In genomic region chr1:200374569-200375312, GRCh38 we compare ENCODE assay signal across 16 cellular contexts. TPM values are rescaled to one million over a fixed set of nuclear protein-coding genes. Genes with fewer than 3 reads are reported as not detected.
DNase-seq lines count a peak whose midpoint lies in the region; FAIRE-seq and TF ChIP-seq lines count a peak whose summit lies in the region.
"Had no signal": no experiment of that assay in that cellular context is flagged by ENCODE, and none has a peak within 500 bp of the region (broad histone marks: within the 10 kb centered on the region; RNA-seq: fewer than 3 reads in every experiment).

No MANE protein-coding gene starts in this region.

- H3K79me1 ChIP-seq in mesendoderm (ENCODE audit: low read length): no peaks in the 10 kb centered on the region

- POLR2A ChIA-PET in HEK293 (lab: Yijun Ruan, JAX): no interaction called here

- peak overlapping the region; percentile 59 for H3K4ac ChIP-seq in mesendoderm (ENCODE audit: low read depth, low read length)

- FAIRE-seq in astrocyte (lab: Jason Lieb, UNC): peak; percentile 17

- H4K8ac ChIP-seq in mesendoderm (ENCODE audit: low read depth, low read length): no peak overlapping the region

- no peak overlapping the region for H3K23ac ChIP-seq in mesendoderm (ENCODE audit: low read length)

- CTCF ChIA-PET in HEK293 (lab: Yijun Ruan, JAX): no interaction called here

- TF ChIP-seq CTCF in HEK293 (tag by site-specific recombination; IDR thresholded peaks at IDR 0.05) (no peak), astrocyte (IDR thresholded peaks at IDR 0.05; ENCODE audit: insufficient read depth, low read depth, low read length) (no peak)

- no peaks in the 10 kb centered on the region for H3K36me3 Mint-ChIP-seq in astrocyte (ENCODE audit: low read depth, unreplicated experiment)

- no peaks in the 10 kb centered on the region for H3K27me3 Mint-ChIP-seq in astrocyte (ENCODE audit: low read depth, unreplicated experiment)

- peaks cover 43% of the 10 kb centered on the region for H3K4me1 Mint-ChIP-seq in astrocyte (ENCODE audit: low read depth, unreplicated experiment)

- H3K27me3 ChIP-seq in astrocyte (ENCODE audit: insufficient read depth, low read length) (no peaks in the 10 kb centered on the region), mesendoderm (ENCODE audit: insufficient read depth, low read length, poor library complexity) (no peaks in the 10 kb centered on the region)

- no peaks in the 10 kb centered on the region for H3K36me3 ChIP-seq in HEK293 (ENCODE audit: control insufficient read depth in 2 of 2, insufficient read depth in 1 of 2, low read length in 2 of 2)
- no peaks in the 10 kb centered on the region for H3K36me3 ChIP-seq in astrocyte (ENCODE audit: insufficient read depth, low read length)
- no peaks in the 10 kb centered on the region for H3K36me3 ChIP-seq in mesendoderm (ENCODE audit: control insufficient read depth, insufficient read depth, low read length)
- H3K36me3 ChIP-seq: HAP-1 had no signal

- peak overlapping the region; percentile 92 for H2BK15ac ChIP-seq in mesendoderm (replicated peaks; ENCODE audit: low read depth)

- H2BK5ac ChIP-seq in mesendoderm (ENCODE audit: low read length): no peak overlapping the region

- H3K4me1 ChIP-seq in HEK293 (ENCODE audit: control insufficient read depth, insufficient read depth, low read length) (peaks cover 7% of the 10 kb centered on the region), astrocyte (ENCODE audit: insufficient read depth, low read length) (peaks cover 51% of the 10 kb centered on the region), mesendoderm (ENCODE audit: control insufficient read depth, low read depth, low read length) (peaks cover 4% of the 10 kb centered on the region)

- H3K27ac Mint-ChIP-seq in astrocyte (ENCODE audit: unreplicated experiment): peak overlapping the region; percentile 28

- no peaks in the 10 kb centered on the region for H4K20me1 ChIP-seq in astrocyte (ENCODE audit: insufficient read depth, low read length)

- peak; percentile 57 for DNase-seq in A172 (ENCODE audit: low spot score)
- DNase-seq in astrocyte (ENCODE audit: low read depth): peak; percentile 55
- DNase-seq in mesendoderm: no peak
- no peak for DNase-seq in NCI-H1092 treated with DMSO at 0.1 percent for 48 hours (lab: John Stamatoyannopoulos, UW)
- DNase-seq in COLO668 (lab: John Stamatoyannopoulos, UW; ENCODE audit: unreplicated experiment): no peak
- no peak for DNase-seq in Kasumi-1 (lab: John Stamatoyannopoulos, UW)
- DNase-seq in stimulated activated CD4-positive, alpha-beta T cell treated with anti-CD3 and anti-CD28 coated beads, Interleukin-15, amount 100 ng/mL, for 24 hours: no peak
- DNase-seq: ACHN; activated CD4-positive, alpha-beta T cell treated with anti-CD3 and anti-CD28 coated beads, Interleukin-2, amount 50 U/mL, for 1 hour; activated T-cell treated with anti-CD3 and anti-CD28 coated beads, Interleukin-2, amount 50 U/mL, for 48 hours; cerebellar nuclear complex; NCI-H187; NCI-H69; stimulated activated CD4-positive, alpha-beta T cell treated with anti-CD3 and anti-CD28 coated beads, Interleukin-1b, Interleukin-23, amount 100 ng/mL, for 48 hours had no signal

- no peak overlapping the region for H2AK5ac ChIP-seq in mesendoderm (ENCODE audit: low read length)

- no peaks in the 10 kb centered on the region for H3K9me3 Mint-ChIP-seq in astrocyte (ENCODE audit: unreplicated experiment)

- H2BK120ac ChIP-seq in mesendoderm (ENCODE audit: low read depth, low read length): no peak overlapping the region

- H3K56ac ChIP-seq in mesendoderm (ENCODE audit: low read length): no peak overlapping the region

- H3K27ac ChIP-seq in HEK293 (ENCODE audit: extremely low read depth, low read depth, low read length) (no peak overlapping the region), astrocyte (ENCODE audit: low read depth, low read length) (peak overlapping the region; percentile 45), mesendoderm (ENCODE audit: low read depth, low read length) (no peak overlapping the region)

- H3K79me2 ChIP-seq in astrocyte (ENCODE audit: insufficient read depth, low read length) (no peaks in the 10 kb centered on the region), mesendoderm (ENCODE audit: control insufficient read depth, insufficient read depth, low read length) (no peaks in the 10 kb centered on the region)

- H3K9me3 ChIP-seq in HEK293 (ENCODE audit: control insufficient read depth, insufficient read depth, low read depth, low read length) (no peaks in the 10 kb centered on the region), astrocyte (ENCODE audit: insufficient read depth, low read depth, low read length) (no peaks in the 10 kb centered on the region)
- H3K9me3 ChIP-seq: HAP-1 had no signal

- peak overlapping the region; percentile 81 for H3K4me3 Mint-ChIP-seq in astrocyte (ENCODE audit: unreplicated experiment)

- H3K4me3 ChIP-seq in HEK293 (ENCODE audit: low read depth, low read length) (no peak overlapping the region), astrocyte (ENCODE audit: insufficient read depth, low read depth, low read length) (peak overlapping the region; percentile 40), mesendoderm (ENCODE audit: low read length) (no peak overlapping the region)
- H3K4me3 ChIP-seq: HAP-1 had no signal

- H3K9ac ChIP-seq in astrocyte (ENCODE audit: low read length) (peak overlapping the region; percentile 56), mesendoderm (ENCODE audit: low read length) (no peak overlapping the region)

- H3K4me2 ChIP-seq in astrocyte (ENCODE audit: low read length): peak overlapping the region; percentile 73
- H3K4me2 ChIP-seq in mesendoderm (ENCODE audit: low read length): no peak overlapping the region

- no peak overlapping the region for H2AFZ ChIP-seq in astrocyte (ENCODE audit: low read depth, low read length)

- WGBS in mesendoderm (ENCODE audit: extremely low coverage, insufficient coverage, low lambda C conversion rate): no CpG with 5 or more reads among the region's 7 CpGs

- peak overlapping the region; percentile 70 for H3K18ac ChIP-seq in mesendoderm (ENCODE audit: low read length)

- H4K5ac ChIP-seq in mesendoderm (ENCODE audit: low read length): no peak overlapping the region

TF ChIP-seq in HEK293, 187 proteins besides CTCF, POLR2A, EP300 and RAD21:
- TF ChIP-seq SCRT1 (tag by site-specific recombination; IDR thresholded peaks at IDR 0.05; ENCODE audit: borderline replicate concordance): no peak
- TF ChIP-seq TCF7L2 (IDR thresholded peaks at IDR 0.05; ENCODE audit: borderline replicate concordance, low read depth, low read length): 0 out of 2 replicates have a peak, but pooled peaks have one; percentile 36
- TF ChIP-seq ZBTB10 (tag by site-specific recombination; IDR thresholded peaks at IDR 0.05): no peak
- no peak for TF ChIP-seq MEIS1 (CRISPR knock-in tag; IDR thresholded peaks at IDR 0.05; ENCODE audit: borderline replicate concordance)
- no peak for TF ChIP-seq ZNF530 (tag by site-specific recombination; IDR thresholded peaks at IDR 0.05; ENCODE audit: low read depth)
- TF ChIP-seq, protein P1, sequence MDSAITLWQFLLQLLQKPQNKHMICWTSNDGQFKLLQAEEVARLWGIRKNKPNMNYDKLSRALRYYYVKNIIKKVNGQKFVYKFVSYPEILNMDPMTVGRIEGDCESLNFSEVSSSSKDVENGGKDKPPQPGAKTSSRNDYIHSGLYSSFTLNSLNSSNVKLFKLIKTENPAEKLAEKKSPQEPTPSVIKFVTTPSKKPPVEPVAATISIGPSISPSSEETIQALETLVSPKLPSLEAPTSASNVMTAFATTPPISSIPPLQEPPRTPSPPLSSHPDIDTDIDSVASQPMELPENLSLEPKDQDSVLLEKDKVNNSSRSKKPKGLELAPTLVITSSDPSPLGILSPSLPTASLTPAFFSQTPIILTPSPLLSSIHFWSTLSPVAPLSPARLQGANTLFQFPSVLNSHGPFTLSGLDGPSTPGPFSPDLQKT (IDR thresholded peaks at IDR 0.05; ENCODE audit: borderline replicate concordance, low read depth, low read length): no peak
TF ChIP-seq in HEK293: peak in this region for 1.

RNA-seq across cellular contexts. Expression of gene ZNF281, which starts 35.1 kb away (rescaled TPM):
- 17.1 and 19.1 TPM in 2 replicates for total RNA-seq in A172 (2014; rRNA removed; shearing (Covaris generic))
- total RNA-seq in astrocyte: 36.2 and 39.3 TPM in 2 replicates
- polyA plus RNA-seq in mesendoderm (2013, experiment 1 of 2): 40.8 TPM
- 40.3 TPM for polyA plus RNA-seq in mesendoderm (2013, experiment 2 of 2)

Comparison
In these comparisons a context has a peak if more than half of its experiments do, and no peak if none do; other contexts are left out.
1. DNase-seq: peak in A172 (single experiment) and astrocyte (single experiment); none in mesendoderm (single experiment), NCI-H1092 treated with DMSO at 0.1 percent for 48 hours (single experiment), COLO668 (single experiment), Kasumi-1 (0 of 2) and stimulated activated CD4-positive, alpha-beta T cell treated with anti-CD3 and anti-CD28 coated beads, Interleukin-15, amount 100 ng/mL, for 24 hours (single experiment).